25 cellular contexts compared by ENCODE assay signal in genomic region chr13:33144358-33144784, GRCh38.
DNase-seq lines count a peak whose midpoint lies in the region; ATAC-seq and TF ChIP-seq lines count a peak whose summit lies in the region.
"Had no signal": no experiment of that assay in that cellular context is flagged by ENCODE, and none has a peak within 500 bp of the region (broad histone marks: within the 10 kb centered on the region; RNA-seq: fewer than 3 reads in every experiment).

No MANE protein-coding gene starts in this region.

- H3K27ac Mint-ChIP-seq in activated T-helper 17 cell treated with anti-CD3 and anti-CD28 coated beads, Interleukin-2, amount 50 U/mL, for 72 hours = peak overlapping the region; percentile 44
- H3K27ac Mint-ChIP-seq in stimulated activated naive B cell treated with anti-CD40 and anti-IgM and Interleukin-4, amounts not matched to agents 10 μg/mL and 1 μg/mL and 100 μg/mL, for 72 hours = peak overlapping the region; percentile 26
- H3K27ac Mint-ChIP-seq: CD8-positive, alpha-beta memory T cell had no signal

- H3K4me3 Mint-ChIP-seq in activated T-helper 17 cell treated with anti-CD3 and anti-CD28 coated beads, Interleukin-2, amount 50 U/mL, for 72 hours = no peak overlapping the region
- H3K4me3 Mint-ChIP-seq in stimulated activated naive B cell treated with anti-CD40 and anti-IgM and Interleukin-4, amounts not matched to agents 10 μg/mL and 1 μg/mL and 100 μg/mL, for 72 hours = no peak overlapping the region
- H3K4me3 Mint-ChIP-seq: CD8-positive, alpha-beta memory T cell; IgD-negative memory B cell had no signal

- intact Hi-C loops in left ventricle myocardium inferior (cut with micrococcal nuclease) = no loop called here
- intact Hi-C loops in heart right ventricle (cut with DNase I) = no loop called here

- no peak overlapping the region for H3K4me3 ChIP-seq in left ventricle myocardium inferior
- H3K4me3 ChIP-seq in heart right ventricle = no peak overlapping the region
- H3K4me3 ChIP-seq: Peyer's patch had no signal

- POLR2A ChIA-PET in HEK293T (lab: Yijun Ruan, JAX) = no interaction called here

- H3K27me3 ChIP-seq in left ventricle myocardium inferior (ENCODE audit: low read depth) (no peaks in the 10 kb centered on the region), heart right ventricle (no peaks in the 10 kb centered on the region)
- H3K27me3 ChIP-seq: Peyer's patch had no signal

- H3K4me1 Mint-ChIP-seq in activated T-helper 17 cell treated with anti-CD3 and anti-CD28 coated beads, Interleukin-2, amount 50 U/mL, for 72 hours = peaks cover 4% of the 10 kb centered on the region
- peaks cover 5 to 6% of the 10 kb centered on the region in 2 donors for H3K4me1 Mint-ChIP-seq in stimulated activated naive B cell treated with anti-CD40 and anti-IgM and Interleukin-4, amounts not matched to agents 10 μg/mL and 1 μg/mL and 100 μg/mL, for 72 hours
- H3K4me1 Mint-ChIP-seq: CD8-positive, alpha-beta memory T cell had no signal

- H3K36me3 ChIP-seq in left ventricle myocardium inferior (peaks cover 21% of the 10 kb centered on the region), heart right ventricle (peaks cover 0 to 40% (median 18%) of the 10 kb centered on the region in 9 donors)
- H3K36me3 ChIP-seq: Peyer's patch had no signal

- H3K9me3 Mint-ChIP-seq in activated T-helper 17 cell treated with anti-CD3 and anti-CD28 coated beads, Interleukin-2, amount 50 U/mL, for 72 hours = peaks cover 4% of the 10 kb centered on the region
- peaks cover 0 to 4% of the 10 kb centered on the region in 2 donors for H3K9me3 Mint-ChIP-seq in stimulated activated naive B cell treated with anti-CD40 and anti-IgM and Interleukin-4, amounts not matched to agents 10 μg/mL and 1 μg/mL and 100 μg/mL, for 72 hours
- H3K9me3 Mint-ChIP-seq: CD8-positive, alpha-beta memory T cell had no signal

- ATAC-seq in heart right ventricle (no peak), HG02884 (IDR thresholded peaks at IDR 0.05; ENCODE audit: unreplicated experiment) (peak; percentile 35)
- ATAC-seq in activated T-helper 17 cell treated with anti-CD3 and anti-CD28 coated beads, Interleukin-2, amount 50 U/mL, for 72 hours (replicated peaks) = peak; percentile 23
- ATAC-seq in stimulated activated naive B cell treated with anti-CD40 and anti-IgM and Interleukin-4, amounts not matched to agents 10 μg/mL and 1 μg/mL and 100 μg/mL, for 72 hours (replicated peaks) = no peak
- ATAC-seq: SK-N-SH treated with all-trans-retinoic acid at 6 μM for 48 hours had no signal

- no peaks in the 10 kb centered on the region for H3K36me3 Mint-ChIP-seq in activated T-helper 17 cell treated with anti-CD3 and anti-CD28 coated beads, Interleukin-2, amount 50 U/mL, for 72 hours (ENCODE audit: low read depth)
- H3K36me3 Mint-ChIP-seq in stimulated activated naive B cell treated with anti-CD40 and anti-IgM and Interleukin-4, amounts not matched to agents 10 μg/mL and 1 μg/mL and 100 μg/mL, for 72 hours = peaks cover 0 to 5% of the 10 kb centered on the region in 2 donors
- H3K36me3 Mint-ChIP-seq: CD8-positive, alpha-beta memory T cell had no signal

- H3K27ac ChIP-seq in left ventricle myocardium inferior (replicated peaks) (peak overlapping the region; percentile 58), heart right ventricle (no peak overlapping the region)
- H3K27ac ChIP-seq: C4-2B, Peyer's patch had no signal

- TF ChIP-seq CTCF in left ventricle myocardium inferior (IDR thresholded peaks at IDR 0.05; ENCODE audit: borderline replicate concordance) = no peak
- no peak for TF ChIP-seq CTCF in heart right ventricle (IDR thresholded peaks at IDR 0.05)

- 92 to 93% methylated on average over 7 of the region's 7 CpGs for WGBS in heart right ventricle, 2 donors

- H3K4me1 ChIP-seq in left ventricle myocardium inferior = peaks cover 67% of the 10 kb centered on the region
- peaks cover 3 to 40% (median 31%) of the 10 kb centered on the region in 9 donors for H3K4me1 ChIP-seq in heart right ventricle
- H3K4me1 ChIP-seq: Peyer's patch had no signal

- peaks cover 16% of the 10 kb centered on the region for H3K27me3 Mint-ChIP-seq in activated T-helper 17 cell treated with anti-CD3 and anti-CD28 coated beads, Interleukin-2, amount 50 U/mL, for 72 hours
- H3K27me3 Mint-ChIP-seq in stimulated activated naive B cell treated with anti-CD40 and anti-IgM and Interleukin-4, amounts not matched to agents 10 μg/mL and 1 μg/mL and 100 μg/mL, for 72 hours = peaks cover 0 to 12% of the 10 kb centered on the region in 2 donors

- CTCF ChIA-PET in HEK293T (lab: Yijun Ruan, JAX) = no interaction called here

- no peaks in the 10 kb centered on the region for H3K9me3 ChIP-seq in left ventricle myocardium inferior (replicated peaks)
- H3K9me3 ChIP-seq in heart right ventricle = no peaks in the 10 kb centered on the region
- H3K9me3 ChIP-seq: Peyer's patch had no signal

- DNase-seq in left ventricle myocardium inferior (no peak), heart right ventricle (no peak), NCI-H1105 (lab: John Stamatoyannopoulos, UW) (no peak), GM19240 (ENCODE audit: insufficient read length, low spot score) (no peak), HEK293T (ENCODE audit: extremely low spot score) (no peak)
- no peak for DNase-seq in stimulated activated naive B cell treated with anti-CD40 and anti-IgM and Interleukin-4, amounts not matched to agents 10 μg/mL and 1 μg/mL and 100 μg/mL, for 72 hours
- DNase-seq: 8988T; AML-193; Calu3; CD8-positive, alpha-beta memory T cell; DMS153; H7; Karpas-422; NCI-H1417; NCI-H1694 treated with DMSO at 0.1 percent for 48 hours; NCI-H2081 treated with DMSO at 0.1 percent for 48 hours; NCI-H2171 treated with DMSO at 0.1 percent for 48 hours; NCI-H524 treated with DMSO at 0.1 percent for 48 hours; NCI-H82; Peyer's patch had no signal

TF ChIP-seq in HEK293T, 16 proteins besides CTCF, POLR2A, EP300 and RAD21:
- TF ChIP-seq PKNOX1 (IDR thresholded peaks at IDR 0.05) (no peak), TARDBP (IDR thresholded peaks at IDR 0.05) (no peak), FOXA1 (IDR thresholded peaks at IDR 0.05) (no peak), FOXM1 (IDR thresholded peaks at IDR 0.05; ENCODE audit: borderline replicate concordance) (no peak), BHLHE40 (IDR thresholded peaks at IDR 0.05; ENCODE audit: borderline replicate concordance) (no peak), SP1 (IDR thresholded peaks at IDR 0.05) (no peak), HDGF (IDR thresholded peaks at IDR 0.05; ENCODE audit: borderline replicate concordance) (no peak), LEF1 (IDR thresholded peaks at IDR 0.05; ENCODE audit: borderline replicate concordance) (no peak), ELF4 (IDR thresholded peaks at IDR 0.05) (no peak), CTBP1 (IDR thresholded peaks at IDR 0.05; ENCODE audit: borderline replicate concordance) (no peak), SUZ12 (IDR thresholded peaks at IDR 0.05) (no peak), FOXK2 (IDR thresholded peaks at IDR 0.05) (no peak), ZNF384 (IDR thresholded peaks at IDR 0.05) (no peak), L3MBTL2 (conservative IDR thresholded peaks at IDR 0.05) (no peak), NFRKB (IDR thresholded peaks at IDR 0.05) (no peak), ARNT (IDR thresholded peaks at IDR 0.05) (no peak)

Comparison
In these comparisons a context has a peak if more than half of its experiments do, and no peak if none do; other contexts are left out.
1. ATAC-seq: peak in HG02884 (single experiment) and activated T-helper 17 cell treated with anti-CD3 and anti-CD28 coated beads, Interleukin-2, amount 50 U/mL, for 72 hours (single experiment); none in heart right ventricle (0 of 8) and stimulated activated naive B cell treated with anti-CD40 and anti-IgM and Interleukin-4, amounts not matched to agents 10 μg/mL and 1 μg/mL and 100 μg/mL, for 72 hours (0 of 2).